ENCODE assay signal across 24 cellular contexts in genomic region chr19:49854861-49855263, GRCh38. TPM values are rescaled to one million over a fixed set of nuclear protein-coding genes. Genes with fewer than 3 reads are reported as not detected.
A peak's percentile ranks its signal among the peaks of the same experiment; 100 is the strongest.
DNase-seq lines count a peak whose midpoint lies in the region; ATAC-seq, FAIRE-seq and TF ChIP-seq lines count a peak whose summit lies in the region.
"Had no signal": no experiment of that assay in that cellular context is flagged by ENCODE, and none has a peak within 500 bp of the region (broad histone marks: within the 10 kb centered on the region; RNA-seq: fewer than 3 reads in every experiment).

No MANE protein-coding gene starts in this region.

- H3K4me3 ChIP-seq in BLaER1 = no peak overlapping the region
- H3K4me3 ChIP-seq in HEK293 (ENCODE audit: low read depth, low read length) = no peak overlapping the region
- no peak overlapping the region for H3K4me3 ChIP-seq in lower leg skin (ENCODE audit: low read depth, poor library complexity, severe bottlenecking)
- no peak overlapping the region for H3K4me3 ChIP-seq in thyroid gland (replicated peaks in 1 of 3)
- H3K4me3 ChIP-seq: heart left ventricle had no signal

- POLR2A ChIA-PET in HEK293 (lab: Yijun Ruan, JAX) = interaction anchor here (1.0 to 8.8 kb wide), 3 partner anchors 9 to 42 kb away, joined by 4 to 128 read pairs (median 4); partner anchors contain the start of genes FUZ and PNKP

- no peak for ATAC-seq in GM21423 (IDR thresholded peaks at IDR 0.05; ENCODE audit: unreplicated experiment)
- ATAC-seq: heart left ventricle, left cardiac atrium had no signal

- H3K9me3 ChIP-seq in BLaER1 (no peaks in the 10 kb centered on the region), HEK293 (ENCODE audit: control insufficient read depth, insufficient read depth, low read depth, low read length) (no peaks in the 10 kb centered on the region), thyroid gland (no peaks in the 10 kb centered on the region)
- H3K9me3 ChIP-seq: heart left ventricle, stomach had no signal

- CTCF ChIA-PET in HEK293 (lab: Yijun Ruan, JAX) = no interaction called here

- 80 to 86% methylated on average over 14 to 15 of the region's 16 CpGs for WGBS in lower leg skin, 2 donors
- no CpG with 5 or more reads among the region's 16 CpGs for WGBS in thyroid gland, 2 donors

- H3K36me3 ChIP-seq in BLaER1 (peaks cover 60% of the 10 kb centered on the region), HEK293 (ENCODE audit: control insufficient read depth in 2 of 2, insufficient read depth in 1 of 2, low read length in 2 of 2) (peaks cover 7 to 57% of the 10 kb centered on the region in 2 experiments), thyroid gland (peaks cover 35% of the 10 kb centered on the region in 2 donors)

- peak; percentile 14 to 85 for DNase-seq in lower leg skin (ENCODE audit: low spot score in 2 of 2)
- DNase-seq in RCC 7860 (ENCODE audit: low spot score) = no peak
- DNase-seq in thyroid gland = no peak
- DNase-seq: activated CD4-positive, alpha-beta T cell treated with anti-CD3 and anti-CD28 coated beads, Interleukin-2, amount 50 U/mL, for 4 hours; activated naive CD4-positive, alpha-beta T cell; activated T-cell treated with anti-CD3 and anti-CD28 coated beads for 4 hours; dorsolateral prefrontal cortex; GF-D8; left cardiac atrium; mesendoderm; NCI-H1092 treated with DMSO at 0.1 percent for 48 hours; NCI-H2029 treated with DMSO at 0.1 percent for 48 hours; NCI-H345; occipital lobe; retina; SIG-M5; stimulated activated CD4-positive, alpha-beta T cell treated with anti-CD3 and anti-CD28 coated beads, Interleukin-4, amount 100 ng/mL, for 24 hours; stomach; T-helper 1 cell had no signal

- H3K4me1 ChIP-seq in BLaER1 (peaks cover 32% of the 10 kb centered on the region), HEK293 (ENCODE audit: control insufficient read depth, insufficient read depth, low read length) (peaks cover 15% of the 10 kb centered on the region; the same call in 1 of the 2 replicates), thyroid gland (peaks cover 19 to 20% of the 10 kb centered on the region in 2 donors)

- TF ChIP-seq CTCF in HEK293 (tag by site-specific recombination; IDR thresholded peaks at IDR 0.05) = no peak
- TF ChIP-seq CTCF in lower leg skin (IDR thresholded peaks at IDR 0.05) = no peak
- no peak for TF ChIP-seq CTCF in thyroid gland (IDR thresholded peaks at IDR 0.05)

- peak overlapping the region; percentile 49; the same call in 1 of the 2 replicates for H3K27ac ChIP-seq in BLaER1
- H3K27ac ChIP-seq in HEK293 (ENCODE audit: extremely low read depth, low read depth, low read length) = 0 out of 2 replicates have a peak overlapping the region, but pooled peaks have one; percentile 43
- no peak overlapping the region for H3K27ac ChIP-seq in thyroid gland
- H3K27ac ChIP-seq: HL-60 had no signal

- no peak for FAIRE-seq in RCC 7860 (lab: Jason Lieb, UNC)

- TF ChIP-seq POLR2A in lower leg skin (IDR thresholded peaks at IDR 0.05) (no peak), thyroid gland (IDR thresholded peaks at IDR 0.05) (no peak)

- H3K27me3 ChIP-seq in BLaER1 (no peaks in the 10 kb centered on the region), thyroid gland (no peaks in the 10 kb centered on the region)
- H3K27me3 ChIP-seq: dorsolateral prefrontal cortex, heart left ventricle, stomach had no signal

- no peak overlapping the region for H3K4me2 ChIP-seq in BLaER1

- intact Hi-C loops in lower leg skin (cut with DNase I; ENCODE audit: low total_unique reads) = no loop called here
- intact Hi-C loops in thyroid gland (cut with DNase I) = loop anchor here (5.0 kb wide), 2 partner anchors 38 to 48 kb away; partner anchors contain the start of gene MED25

- peaks cover 82% of the 10 kb centered on the region for H4K20me1 ChIP-seq in BLaER1

- no peak overlapping the region for H3K9ac ChIP-seq in BLaER1

TF ChIP-seq in HEK293, 187 proteins besides CTCF, POLR2A, EP300 and RAD21:
- TF ChIP-seq ZNF184 (tag by site-specific recombination; IDR thresholded peaks at IDR 0.05) (no peak), GLIS1 (tag by site-specific recombination; IDR thresholded peaks at IDR 0.05) (no peak), KLF16 (tag by site-specific recombination; IDR thresholded peaks at IDR 0.05) (no peak), ZNF837 (tag by site-specific recombination; IDR thresholded peaks at IDR 0.05) (no peak), ZNF132 (tag by site-specific recombination; IDR thresholded peaks at IDR 0.05; ENCODE audit: borderline replicate concordance) (no peak), MZF1 (tag by site-specific recombination; IDR thresholded peaks at IDR 0.05; ENCODE audit: borderline replicate concordance) (no peak), ZSCAN30 (tag by site-specific recombination; IDR thresholded peaks at IDR 0.05) (no peak), ZNF292 (tag by site-specific recombination; IDR thresholded peaks at IDR 0.05; ENCODE audit: borderline replicate concordance, low read depth) (no peak), ZBTB48 (tag by site-specific recombination; IDR thresholded peaks at IDR 0.05) (no peak), ZNF266 (tag by site-specific recombination; IDR thresholded peaks at IDR 0.05; ENCODE audit: low read depth) (no peak), ZNF341 (tag by site-specific recombination; IDR thresholded peaks at IDR 0.05; ENCODE audit: low read depth) (no peak), ZNF777 (tag by site-specific recombination; IDR thresholded peaks at IDR 0.05; ENCODE audit: borderline replicate concordance) (no peak)

RNA-seq across cellular contexts. Expression of gene PTOV1, which starts 3.9 kb away (rescaled TPM):
- total RNA-seq in lower leg skin (100 to 1,000 TPM in 2 of 4 donors, 10 to 100 TPM in 2; 62.4 to 122 (median 92.5) TPM), thyroid gland (100 to 1,000 TPM in 2 of 4 donors, 10 to 100 TPM in 2; 88.3 to 148 (median 98.9) TPM)

RNA-seq across cellular contexts. Expression of gene PNKP, which starts 12.5 kb away (rescaled TPM):
- total RNA-seq in lower leg skin = 10 to 100 TPM; 29.3 to 49.7 (median 35.1) TPM
- 100 to 1,000 TPM in 1 of 4 donors, 10 to 100 TPM in 3; 54.6 to 124 (median 84.3) TPM for total RNA-seq in thyroid gland

RNA-seq across cellular contexts. Expression of gene AKT1S1, which starts 22.3 kb away (rescaled TPM):
- total RNA-seq in lower leg skin (10 to 100 TPM; 15.3 to 28.9 (median 23.8) TPM), thyroid gland (10 to 100 TPM; 16.7 to 26.0 (median 21.5) TPM)

RNA-seq across cellular contexts. Expression of gene TBC1D17, which starts 22.6 kb away (rescaled TPM):
- total RNA-seq in lower leg skin = 10 to 100 TPM; 56.4 to 93.4 (median 59.8) TPM
- 10 to 100 TPM; 28.5 to 41.9 (median 39.7) TPM for total RNA-seq in thyroid gland

RNA-seq across cellular contexts. Expression of gene MED25, which starts 36.8 kb away (rescaled TPM):
- total RNA-seq in lower leg skin (10 to 100 TPM; 28.9 to 43.7 (median 30.8) TPM), thyroid gland (10 to 100 TPM; 42.6 to 50.2 (median 44.9) TPM)

Comparison
In these comparisons a context has a peak if more than half of its experiments do, and no peak if none do; other contexts are left out.
1. H3K27ac ChIP-seq: peak in BLaER1 (single experiment) and HEK293 (single experiment); none in thyroid gland (0 of 3).
2. DNase-seq: peak in lower leg skin (2 of 2); none in RCC 7860 (single experiment) and thyroid gland (0 of 2).